Comparison of ENCODE assay signal across 8 cellular contexts in genomic region chr10:95741807-95742528, GRCh38. TPM values are rescaled to one million over a fixed set of nuclear protein-coding genes. Genes with fewer than 3 reads are reported as not detected.
DNase-seq lines count a peak whose midpoint lies in the region; ATAC-seq and TF ChIP-seq lines count a peak whose summit lies in the region.

No MANE protein-coding gene starts in this region.

- H3K36me3 Mint-ChIP-seq in activated CD4-positive, alpha-beta T cell treated with anti-CD3 and anti-CD28 coated beads, Interleukin-2, amount 10 ng/mL, durations not matched to agents 24 days and 14 days (ENCODE audit: low read depth) = peaks cover 3% of the 10 kb centered on the region
- no peaks in the 10 kb centered on the region for H3K36me3 Mint-ChIP-seq in mesothelial cell of epicardium
- H3K36me3 Mint-ChIP-seq in activated naive CD4-positive, alpha-beta T cell treated with anti-CD3 and anti-CD28 coated beads, Interleukin-2, amount 10 ng/mL, durations not matched to agents 7 days and 5 days = no peaks in the 10 kb centered on the region

- H3K27ac Mint-ChIP-seq in activated CD4-positive, alpha-beta T cell treated with anti-CD3 and anti-CD28 coated beads, Interleukin-2, amount 10 ng/mL, durations not matched to agents 24 days and 14 days = peak overlapping the region; percentile 35
- H3K27ac Mint-ChIP-seq in mesothelial cell of epicardium = peak overlapping the region; percentile 86
- no peak overlapping the region for H3K27ac Mint-ChIP-seq in activated naive CD4-positive, alpha-beta T cell treated with anti-CD3 and anti-CD28 coated beads, Interleukin-2, amount 10 ng/mL, durations not matched to agents 7 days and 5 days

- H3K4me3 Mint-ChIP-seq in activated CD4-positive, alpha-beta T cell treated with anti-CD3 and anti-CD28 coated beads, Interleukin-2, amount 10 ng/mL, durations not matched to agents 24 days and 14 days = no peak overlapping the region
- H3K4me3 Mint-ChIP-seq in mesothelial cell of epicardium = no peak overlapping the region
- no peak overlapping the region for H3K4me3 Mint-ChIP-seq in activated naive CD4-positive, alpha-beta T cell treated with anti-CD3 and anti-CD28 coated beads, Interleukin-2, amount 10 ng/mL, durations not matched to agents 7 days and 5 days

- intact Hi-C loops in activated CD4-positive, alpha-beta T cell treated with anti-CD3 and anti-CD28 coated beads, Interleukin-2, amount 10 ng/mL, durations not matched to agents 24 days and 14 days (cut with micrococcal nuclease) = no loop called here

- H3K9me3 Mint-ChIP-seq in activated CD4-positive, alpha-beta T cell treated with anti-CD3 and anti-CD28 coated beads, Interleukin-2, amount 10 ng/mL, durations not matched to agents 24 days and 14 days = peaks cover 15% of the 10 kb centered on the region
- H3K9me3 Mint-ChIP-seq in mesothelial cell of epicardium = no peaks in the 10 kb centered on the region
- no peaks in the 10 kb centered on the region for H3K9me3 Mint-ChIP-seq in activated naive CD4-positive, alpha-beta T cell treated with anti-CD3 and anti-CD28 coated beads, Interleukin-2, amount 10 ng/mL, durations not matched to agents 7 days and 5 days

- CTCF ChIA-PET in activated naive CD4-positive, alpha-beta T cell treated with anti-CD3 and anti-CD28 coated beads, Interleukin-2, amount 10 ng/mL, durations not matched to agents 7 days and 5 days (lab: Charles Lee) = no interaction called here

- H3K4me1 Mint-ChIP-seq in activated CD4-positive, alpha-beta T cell treated with anti-CD3 and anti-CD28 coated beads, Interleukin-2, amount 10 ng/mL, durations not matched to agents 24 days and 14 days = peaks cover 10% of the 10 kb centered on the region
- H3K4me1 Mint-ChIP-seq in mesothelial cell of epicardium = peaks cover 14% of the 10 kb centered on the region
- no peaks in the 10 kb centered on the region for H3K4me1 Mint-ChIP-seq in activated naive CD4-positive, alpha-beta T cell treated with anti-CD3 and anti-CD28 coated beads, Interleukin-2, amount 10 ng/mL, durations not matched to agents 7 days and 5 days

- no peaks in the 10 kb centered on the region for H3K27me3 Mint-ChIP-seq in activated CD4-positive, alpha-beta T cell treated with anti-CD3 and anti-CD28 coated beads, Interleukin-2, amount 10 ng/mL, durations not matched to agents 24 days and 14 days
- no peaks in the 10 kb centered on the region for H3K27me3 Mint-ChIP-seq in mesothelial cell of epicardium (ENCODE audit: low read depth)
- peaks cover 3% of the 10 kb centered on the region for H3K27me3 Mint-ChIP-seq in activated naive CD4-positive, alpha-beta T cell treated with anti-CD3 and anti-CD28 coated beads, Interleukin-2, amount 10 ng/mL, durations not matched to agents 7 days and 5 days

- ATAC-seq in HG03175 (IDR thresholded peaks at IDR 0.05; ENCODE audit: unreplicated experiment) (peak; percentile 83), GM18520 (IDR thresholded peaks at IDR 0.05; ENCODE audit: unreplicated experiment) (no peak)

- DNase-seq in activated CD4-positive, alpha-beta T cell treated with anti-CD3 and anti-CD28 coated beads, Interleukin-2, amount 10 ng/mL, durations not matched to agents 24 days and 14 days = no peak
- DNase-seq in activated CD4-positive, alpha-beta T cell treated with anti-CD3 and anti-CD28 coated beads for 1 hour = no peak
- DNase-seq in brain pericyte (ENCODE audit: low read depth, low spot score) (peak; percentile 5), mesothelial cell of epicardium (ENCODE audit: low spot score in 2 of 2, unreplicated experiment in 2 of 2) (no peak), NCI-H526 (lab: John Stamatoyannopoulos, UW) (no peak)
- DNase-seq in activated naive CD4-positive, alpha-beta T cell treated with anti-CD3 and anti-CD28 coated beads, Interleukin-2, amount 10 ng/mL, durations not matched to agents 7 days and 5 days = no peak

- no peak for TF ChIP-seq CTCF in mesothelial cell of epicardium (IDR thresholded peaks at IDR 0.05; ENCODE audit: unreplicated experiment)

RNA-seq across cellular contexts. Expression of gene ENTPD1, which starts 14.0 kb away (rescaled TPM):
- total RNA-seq in activated CD4-positive, alpha-beta T cell treated with anti-CD3 and anti-CD28 coated beads, Interleukin-2, amount 10 ng/mL, durations not matched to agents 24 days and 14 days = 13.0 and 17.0 TPM in 2 replicates
- 1.1 to 1.5 TPM (median 1.2 TPM) in 3 replicates for total RNA-seq in mesothelial cell of epicardium

RNA-seq across cellular contexts. Expression of gene TCTN3, which starts 48.2 kb away (rescaled TPM):
- 42.7 and 44.6 TPM in 2 replicates for total RNA-seq in activated CD4-positive, alpha-beta T cell treated with anti-CD3 and anti-CD28 coated beads, Interleukin-2, amount 10 ng/mL, durations not matched to agents 24 days and 14 days
- total RNA-seq in mesothelial cell of epicardium = 44.4 to 49.7 TPM (median 45.7 TPM) in 3 replicates
